16 cellular contexts compared by ENCODE assay signal in the genomic region with DNA sequence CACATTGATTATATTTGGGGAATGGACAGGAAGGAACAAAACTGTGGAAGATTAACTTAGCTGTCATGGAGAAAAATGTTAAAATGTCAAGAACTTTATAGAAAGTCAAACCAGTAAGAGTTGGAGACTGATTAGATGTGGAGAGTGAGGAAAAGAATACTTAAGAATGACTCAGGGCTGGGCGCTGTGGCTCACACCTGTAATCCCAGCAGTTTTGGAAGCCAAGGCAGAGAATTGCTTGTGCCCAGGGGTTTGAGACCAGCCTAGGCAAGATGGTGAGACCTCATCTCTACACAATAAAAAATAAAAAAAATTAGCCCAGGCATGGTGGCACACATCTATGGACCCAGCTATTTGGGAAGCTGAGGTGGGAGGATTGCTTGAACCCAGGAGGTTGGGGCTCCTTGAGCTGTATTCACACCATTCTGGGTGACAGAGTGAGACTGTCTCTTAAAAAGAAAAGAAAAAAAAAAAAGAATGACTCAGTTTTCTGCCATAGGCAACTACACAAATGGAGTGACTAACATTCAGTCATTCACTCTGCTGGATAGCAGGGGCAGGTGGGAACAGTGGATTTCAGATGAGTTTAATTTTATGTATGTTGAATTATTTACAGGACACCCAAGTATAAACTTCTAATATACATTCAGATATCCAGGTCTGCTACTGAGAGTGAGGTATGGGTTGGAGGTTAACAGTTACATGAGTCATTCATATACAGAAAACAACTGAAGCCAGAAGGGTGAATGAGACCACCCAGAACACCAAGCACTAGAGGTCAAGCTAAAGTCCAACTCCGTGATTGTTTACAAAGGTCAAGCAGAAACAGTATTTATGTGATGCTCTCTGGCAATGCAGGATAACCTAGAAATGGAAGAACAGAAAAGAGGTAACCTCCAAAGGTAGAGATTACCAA. TPM values are rescaled to one million over a fixed set of nuclear protein-coding genes. Genes with fewer than 3 reads are reported as not detected.
DNase-seq lines count a peak whose midpoint lies in the region; ATAC-seq, FAIRE-seq and TF ChIP-seq lines count a peak whose summit lies in the region.
"Had no signal": no experiment of that assay in that cellular context is flagged by ENCODE, and none has a peak within 500 bp of the region (broad histone marks: within the 10 kb centered on the region; RNA-seq: fewer than 3 reads in every experiment).

No MANE protein-coding gene starts in this region.

- CTCF ChIA-PET in activated CD8-positive, alpha-beta T cell treated with anti-CD3 and anti-CD28 coated beads for 36 hours (lab: Charles Lee), result interaction anchor here (0.8 to 1.3 kb wide), 2 partner anchors 23 to 139 kb away, joined by 4 to 6 read pairs; no protein-coding TSS in a partner anchor

- WGBS in spleen, 5 donors, result 76 to 95% (median 88%) methylated on average over 2 of the region's 2 CpGs
- WGBS in prostate gland, result 87% methylated on average over 2 of the region's 2 CpGs

- H3K36me3 Mint-ChIP-seq in activated CD8-positive, alpha-beta T cell treated with anti-CD3 and anti-CD28 coated beads for 36 hours (ENCODE audit: low read depth), result peaks cover 22% of the 10 kb centered on the region
- peaks cover 8 to 29% (median 18%) of the 10 kb centered on the region in 3 donors for H3K36me3 Mint-ChIP-seq in immature natural killer cell

- H3K27me3 Mint-ChIP-seq in activated CD8-positive, alpha-beta T cell treated with anti-CD3 and anti-CD28 coated beads for 36 hours, result no peaks in the 10 kb centered on the region
- no peaks in the 10 kb centered on the region for H3K27me3 Mint-ChIP-seq in immature natural killer cell (ENCODE audit: low read depth in 3 of 3)
- H3K27me3 Mint-ChIP-seq: brain had no signal

- no peaks in the 10 kb centered on the region for H3K9me3 Mint-ChIP-seq in activated CD8-positive, alpha-beta T cell treated with anti-CD3 and anti-CD28 coated beads for 36 hours
- no peaks in the 10 kb centered on the region for H3K9me3 Mint-ChIP-seq in immature natural killer cell
- H3K9me3 Mint-ChIP-seq: brain had no signal

- peak; percentile 46 for FAIRE-seq in GM12892 (lab: Jason Lieb, UNC)

- peak; percentile 77 for ATAC-seq in activated CD8-positive, alpha-beta T cell treated with anti-CD3 and anti-CD28 coated beads for 36 hours
- ATAC-seq: gastroesophageal sphincter, upper lobe of right lung had no signal

- intact Hi-C loops in activated CD8-positive, alpha-beta T cell treated with anti-CD3 and anti-CD28 coated beads for 36 hours (cut with micrococcal nuclease), result no loop called here
- intact Hi-C loops in spleen (cut with DNase I; ENCODE audit: low total_unique reads), result no loop called here
- intact Hi-C loops in prostate gland (cut with DNase I), result no loop called here

- H3K4me3 ChIP-seq in spleen (no peak overlapping the region), prostate gland (no peak overlapping the region)
- H3K4me3 ChIP-seq: gastroesophageal sphincter, SK-N-MC, upper lobe of right lung had no signal

- H3K4me1 ChIP-seq in spleen, result peaks cover 0 to 10% (median 0%) of the 10 kb centered on the region in 6 donors
- no peaks in the 10 kb centered on the region for H3K4me1 ChIP-seq in prostate gland (replicated peaks)
- H3K4me1 ChIP-seq: gastroesophageal sphincter, upper lobe of right lung had no signal

- peaks cover 11% of the 10 kb centered on the region for H3K4me1 Mint-ChIP-seq in activated CD8-positive, alpha-beta T cell treated with anti-CD3 and anti-CD28 coated beads for 36 hours (ENCODE audit: low read depth)
- no peaks in the 10 kb centered on the region for H3K4me1 Mint-ChIP-seq in immature natural killer cell
- H3K4me1 Mint-ChIP-seq: brain had no signal

- DNase-seq in ACHN, result peak; percentile 28
- no peak for DNase-seq in GM12892 (ENCODE audit: insufficient read length)
- no peak for DNase-seq in activated CD8-positive, alpha-beta T cell treated with anti-CD3 and anti-CD28 coated beads for 36 hours
- DNase-seq in immature natural killer cell, result no peak
- no peak for DNase-seq in ecto neural progenitor cell (ENCODE audit: low spot score)
- no peak for DNase-seq in spleen
- no peak for DNase-seq in SHP77 (lab: John Stamatoyannopoulos, UW)
- DNase-seq in prostate gland (ENCODE audit: low spot score), result no peak
- DNase-seq: DMS79; retina; stimulated activated CD4-positive, alpha-beta T cell treated with anti-CD3 and anti-CD28 coated beads, Interleukin-2, amount 100 ng/mL, for 48 hours; upper lobe of right lung; WERI-Rb-1 had no signal

- TF ChIP-seq POLR2A in GM12892 (IDR thresholded peaks at IDR 0.05; ENCODE audit: low read depth, low read length) (no peak), spleen (IDR thresholded peaks at IDR 0.05) (no peak), prostate gland (IDR thresholded peaks at IDR 0.05) (no peak)

- H3K27ac Mint-ChIP-seq in activated CD8-positive, alpha-beta T cell treated with anti-CD3 and anti-CD28 coated beads for 36 hours, result peak overlapping the region; percentile 52
- peak overlapping the region in 4 of 6 donors; percentile 0 to 75 (median 23) for H3K27ac Mint-ChIP-seq in immature natural killer cell
- H3K27ac Mint-ChIP-seq: brain had no signal

- H3K36me3 ChIP-seq in spleen, result peaks cover 0 to 100% (median 74%) of the 10 kb centered on the region in 6 donors
- H3K36me3 ChIP-seq in prostate gland, result peaks cover 0 to 3% of the 10 kb centered on the region in 2 donors

- H3K27me3 ChIP-seq in spleen (replicated peaks in 1 of 7), result no peaks in the 10 kb centered on the region
- H3K27me3 ChIP-seq in prostate gland (replicated peaks; ENCODE audit: insufficient read depth), result no peaks in the 10 kb centered on the region
- H3K27me3 ChIP-seq: gastroesophageal sphincter, upper lobe of right lung had no signal

- H3K4me3 Mint-ChIP-seq in activated CD8-positive, alpha-beta T cell treated with anti-CD3 and anti-CD28 coated beads for 36 hours, result no peak overlapping the region
- H3K4me3 Mint-ChIP-seq in immature natural killer cell, result no peak overlapping the region
- H3K4me3 Mint-ChIP-seq: brain had no signal

- POLR2A ChIA-PET in activated CD8-positive, alpha-beta T cell treated with anti-CD3 and anti-CD28 coated beads for 36 hours (lab: Charles Lee), result interaction anchor here (1.0 to 1.1 kb wide), 2 partner anchors 10 to 12 kb away, joined by 3 to 4 read pairs; no protein-coding TSS in a partner anchor

- H3K9me3 ChIP-seq in spleen (no peaks in the 10 kb centered on the region), prostate gland (no peaks in the 10 kb centered on the region)
- H3K9me3 ChIP-seq: gastroesophageal sphincter, upper lobe of right lung had no signal

- TF ChIP-seq CTCF in activated CD8-positive, alpha-beta T cell treated with anti-CD3 and anti-CD28 coated beads for 36 hours (IDR thresholded peaks at IDR 0.05), result no peak
- TF ChIP-seq CTCF in spleen (IDR thresholded peaks at IDR 0.05 in 8 of 11, conservative IDR thresholded peaks at IDR 0.05 in 3 of 11), result no peak
- TF ChIP-seq CTCF in prostate gland (IDR thresholded peaks at IDR 0.05), result no peak

- in situ Hi-C loops in ACHN (cut with HindIII; ENCODE audit: low pct_ligation_motif_present, low pct_unique_long_range_greater_than_20kb, low sequenced_read_pairs), result no loop called here

- no peak overlapping the region for H3K27ac ChIP-seq in spleen
- H3K27ac ChIP-seq in prostate gland, result no peak overlapping the region
- H3K27ac ChIP-seq: gastroesophageal sphincter, SK-N-MC, upper lobe of right lung, WERI-Rb-1 had no signal

RNA-seq across cellular contexts. Expression of gene ORC2, which starts 33.9 kb away (rescaled TPM):
- 19.4 TPM for polyA plus RNA-seq in GM12892 (2012; ENCODE audit: missing spikeins)
- total RNA-seq in activated CD8-positive, alpha-beta T cell treated with anti-CD3 and anti-CD28 coated beads for 36 hours, result 10 to 100 TPM; 51.3 to 59.2 TPM
- 10 to 100 TPM in 1 of 3 donors, 1 to 10 TPM in 2; 5.7 to 13.6 (median 9.8) TPM for polyA plus RNA-seq in immature natural killer cell
- 10 to 100 TPM; 20.5 to 39.1 (median 35.7) TPM for total RNA-seq in spleen
- polyA plus RNA-seq in spleen, result 10 to 100 TPM in 1 of 3 donors, 1 to 10 TPM in 2; 6.9 to 14.5 (median 8.0) TPM
- 10 to 100 TPM; 21.9 to 32.1 TPM for total RNA-seq in prostate gland

RNA-seq across cellular contexts. Expression of gene NIF3L1, which starts 40.4 kb away (rescaled TPM):
- 26.4 TPM for polyA plus RNA-seq in GM12892 (2012; ENCODE audit: missing spikeins)
- total RNA-seq in activated CD8-positive, alpha-beta T cell treated with anti-CD3 and anti-CD28 coated beads for 36 hours, result 10 to 100 TPM; 30.8 to 35.3 TPM
- polyA plus RNA-seq in immature natural killer cell, result 10 to 100 TPM; 13.5 to 31.0 (median 20.9) TPM
- 10 to 100 TPM; 17.2 to 26.4 (median 20.6) TPM for total RNA-seq in spleen
- polyA plus RNA-seq in spleen, result 10 to 100 TPM; 18.9 to 24.5 (median 20.1) TPM
- total RNA-seq in prostate gland, result 10 to 100 TPM; 22.4 to 27.7 TPM

RNA-seq across cellular contexts. Expression of gene PPIL3, which starts 40.7 kb away (rescaled TPM):
- polyA plus RNA-seq in GM12892 (2012; ENCODE audit: missing spikeins), result 62.6 TPM
- total RNA-seq in activated CD8-positive, alpha-beta T cell treated with anti-CD3 and anti-CD28 coated beads for 36 hours, result 10 to 100 TPM; 97.9 to 99.4 TPM
- polyA plus RNA-seq in immature natural killer cell (10 to 100 TPM; 17.9 to 30.4 (median 25.7) TPM), spleen (10 to 100 TPM; 20.3 to 37.5 (median 22.3) TPM)
- total RNA-seq in spleen (100 to 1,000 TPM in 1 of 7 donors, 10 to 100 TPM in 6; 24.0 to 180 (median 35.8) TPM), prostate gland (10 to 100 TPM; 15.2 to 30.1 TPM)
